ENCODE assay signal across 11 cellular contexts in genomic region chr1:9174762-9175161, GRCh38.
"Had no signal": no experiment of that assay in that cellular context is flagged by ENCODE, and none has a peak within 500 bp of the region (broad histone marks: within the 10 kb centered on the region; RNA-seq: fewer than 3 reads in every experiment).

No MANE protein-coding gene starts in this region.

- H3K9ac ChIP-seq: KMS-11 had no signal

- H3K27ac ChIP-seq: HL-60, KMS-11 had no signal

- H3K9me3 Mint-ChIP-seq: GM23338, HFFc6 had no signal

- FAIRE-seq: H1, H54 had no signal

- H2AFZ ChIP-seq: GM23338 had no signal

- ATAC-seq: GM23338 had no signal

- DNase-seq: H9, HCEC 1CT, HFFc6, IMR-90, Karpas-422, KBM-7 had no signal

- H3K27ac Mint-ChIP-seq: GM23338, H9 had no signal

- H3K4me2 ChIP-seq: GM23338, KMS-11 had no signal

- H3K4me3 Mint-ChIP-seq: GM23338, H9, HFFc6 had no signal

- H3K4me3 ChIP-seq: GM23338 had no signal
